ENCODE assay signal across 8 cellular contexts in genomic region chr18:616380-616995, GRCh38. TPM values are rescaled to one million over a fixed set of nuclear protein-coding genes. Genes with fewer than 3 reads are reported as not detected.
A peak's percentile ranks its signal among the peaks of the same experiment; 100 is the strongest.
DNase-seq lines count a peak whose midpoint lies in the region; ATAC-seq and TF ChIP-seq lines count a peak whose summit lies in the region.

No MANE protein-coding gene starts in this region.

- POLR2A ChIA-PET in CD4-positive, alpha-beta T cell (lab: Charles Lee), result no interaction called here

- H3K27ac Mint-ChIP-seq in CD4-positive, alpha-beta T cell, result no peak overlapping the region

- H3K4me3 ChIP-seq in lung, result no peak overlapping the region

- no peaks in the 10 kb centered on the region for H3K4me1 ChIP-seq in lung (ENCODE audit: control insufficient read depth in 2 of 2, insufficient read depth in 2 of 2, low read length in 2 of 2)

- no peak overlapping the region for H3K4me3 Mint-ChIP-seq in CD4-positive, alpha-beta T cell

- no peak for ATAC-seq in CD4-positive, alpha-beta T cell (ENCODE audit: poor library complexity)
- ATAC-seq in lung (ENCODE audit: insufficient read depth, low FRiP score), result no peak
- ATAC-seq in GM21423 (IDR thresholded peaks at IDR 0.05; ENCODE audit: unreplicated experiment), result no peak
- no peak for ATAC-seq in GM21717 (IDR thresholded peaks at IDR 0.05; ENCODE audit: unreplicated experiment)

- 34 to 36% methylated on average over 4 of the region's 4 CpGs for WGBS in lung, 2 donors

- CTCF ChIA-PET in CD4-positive, alpha-beta T cell (lab: Charles Lee), result interaction anchor here (2.9 kb wide), 1 partner anchor 13 kb away, joined by 8 read pairs; no protein-coding TSS in a partner anchor

- H3K36me3 ChIP-seq in lung (ENCODE audit: control insufficient read depth in 2 of 2, insufficient read depth in 2 of 2, low read length in 2 of 2), result no peaks in the 10 kb centered on the region

- no peaks in the 10 kb centered on the region for H3K36me3 Mint-ChIP-seq in CD4-positive, alpha-beta T cell (ENCODE audit: low read depth)

- no peak overlapping the region for H3K27ac ChIP-seq in CD4-positive, alpha-beta T cell (ENCODE audit: low read depth, low read length)
- no peak overlapping the region for H3K27ac ChIP-seq in lung (ENCODE audit: low read depth in 1 of 2, low read length in 1 of 2)

- H3K4me1 Mint-ChIP-seq in CD4-positive, alpha-beta T cell (ENCODE audit: low read depth), result no peaks in the 10 kb centered on the region

- H3K9me3 Mint-ChIP-seq in CD4-positive, alpha-beta T cell, result no peaks in the 10 kb centered on the region

- no peak for DNase-seq in CD4-positive, alpha-beta T cell
- DNase-seq in GM20000 (ENCODE audit: low spot score) (peak; percentile 40), NCI-H774 (lab: John Stamatoyannopoulos, UW) (peak; percentile 13), cerebellum (ENCODE audit: low spot score) (peak; percentile 23), lung (ENCODE audit: low spot score) (no peak), NCI-H187 (lab: John Stamatoyannopoulos, UW) (no peak)

- TF ChIP-seq CTCF in CD4-positive, alpha-beta T cell (IDR thresholded peaks at IDR 0.05), result peak; percentile 70
- TF ChIP-seq CTCF in GM20000 (IDR thresholded peaks at IDR 0.05; ENCODE audit: extremely low read depth, missing control alignments), result peak; percentile 30
- peak; percentile 36 for TF ChIP-seq CTCF in lung (IDR thresholded peaks at IDR 0.05; ENCODE audit: control extremely low read depth, extremely low read depth)

- H3K27me3 Mint-ChIP-seq in CD4-positive, alpha-beta T cell, result peaks cover 7% of the 10 kb centered on the region

- no peaks in the 10 kb centered on the region for H3K9me3 ChIP-seq in CD4-positive, alpha-beta T cell (ENCODE audit: control insufficient read depth, low read length)
- H3K9me3 ChIP-seq in lung (ENCODE audit: control insufficient read depth in 2 of 2, insufficient read depth in 1 of 2, low read length in 1 of 2), result no peaks in the 10 kb centered on the region

- H3K27me3 ChIP-seq in CD4-positive, alpha-beta T cell (ENCODE audit: control insufficient read depth, insufficient read depth, low read length), result no peaks in the 10 kb centered on the region
- H3K27me3 ChIP-seq in lung (ENCODE audit: control insufficient read depth, insufficient read depth), result no peaks in the 10 kb centered on the region

- intact Hi-C loops in CD4-positive, alpha-beta T cell (cut with DNase I, micrococcal nuclease), result loop anchor here (1.0 to 5.0 kb wide), 3 partner anchors 19 to 509 kb away; partner anchors contain the start of gene THOC1 (in 1 of the 2)

RNA-seq across cellular contexts. Expression of gene CLUL1, which starts 19.7 kb away (rescaled TPM):
- not detected for total RNA-seq in CD4-positive, alpha-beta T cell
- total RNA-seq in cerebellum, result 21.1 TPM
- total RNA-seq in lung, result 1 to 10 TPM; 1.3 to 5.4 TPM
- 1 to 10 TPM in 1 of 2 donors, under 1 TPM in 1; 0.81 to 1.1 TPM for polyA plus RNA-seq in lung

RNA-seq across cellular contexts. Expression of gene CETN1, which starts 36.3 kb away (rescaled TPM):
- total RNA-seq in CD4-positive, alpha-beta T cell, result not detected
- total RNA-seq in cerebellum (not detected), lung (not detected)
- not detected for polyA plus RNA-seq in lung

RNA-seq across cellular contexts. Expression of gene TYMS, which starts 41.0 kb away (rescaled TPM):
- total RNA-seq in CD4-positive, alpha-beta T cell, result 1 to 10 TPM; 1.1 to 1.5 TPM
- total RNA-seq in cerebellum (16.2 TPM), lung (10 to 100 TPM in 1 of 2 donors, 1 to 10 TPM in 1; 7.6 to 23.4 TPM)
- 1 to 10 TPM; 5.8 to 8.9 TPM for polyA plus RNA-seq in lung

Comparison
In these comparisons a context has a peak if more than half of its experiments do, and no peak if none do; other contexts are left out.
1. DNase-seq: peak in GM20000 (single experiment), NCI-H774 (single experiment) and cerebellum (single experiment); none in CD4-positive, alpha-beta T cell (0 of 10), lung (single experiment) and NCI-H187 (0 of 2).
2. Peak in every context shown above with its lines, with median percentiles within 50 percentile points of each other: CTCF ChIP-seq.